9 cellular contexts compared by ENCODE assay signal in genomic region chr1:225651872-225652725, GRCh38. TPM values are rescaled to one million over a fixed set of nuclear protein-coding genes. Genes with fewer than 3 reads are reported as not detected.
DNase-seq lines count a peak whose midpoint lies in the region; ATAC-seq, FAIRE-seq and TF ChIP-seq lines count a peak whose summit lies in the region.
"Had no signal": no experiment of that assay in that cellular context is flagged by ENCODE, and none has a peak within 500 bp of the region (broad histone marks: within the 10 kb centered on the region; RNA-seq: fewer than 3 reads in every experiment).

No MANE protein-coding gene starts in this region.

- peaks cover 18% of the 10 kb centered on the region for H3K4me1 Mint-ChIP-seq in activated naive CD4-positive, alpha-beta T cell treated with anti-CD3 and anti-CD28 coated beads, Interleukin-2, amount 10 ng/mL, durations not matched to agents 7 days and 5 days

- FAIRE-seq in bronchial epithelial cell (lab: Jason Lieb, UNC), result no peak
- no peak for FAIRE-seq in GM19239 (lab: Jason Lieb, UNC)
- FAIRE-seq: GM18507 had no signal

- H3K4me1 ChIP-seq in left lung (peaks cover 15 to 25% of the 10 kb centered on the region in 2 donors), suprapubic skin (peaks cover 54% of the 10 kb centered on the region)

- peak overlapping the region; percentile 79 for H3K4me3 Mint-ChIP-seq in activated naive CD4-positive, alpha-beta T cell treated with anti-CD3 and anti-CD28 coated beads, Interleukin-2, amount 10 ng/mL, durations not matched to agents 7 days and 5 days

- 2% methylated on average over 37 of the region's 45 CpGs for WGBS in suprapubic skin

- H3K9me3 ChIP-seq in left lung, result no peaks in the 10 kb centered on the region
- H3K9me3 ChIP-seq in suprapubic skin, result no peaks in the 10 kb centered on the region

- H3K4me3 ChIP-seq in bronchial epithelial cell (ENCODE audit: low read depth, low read length), result peak overlapping the region; percentile 93
- H3K4me3 ChIP-seq in left lung, result peak overlapping the region; percentile 68 to 90
- peak overlapping the region; percentile 97 for H3K4me3 ChIP-seq in suprapubic skin

- H3K36me3 ChIP-seq in bronchial epithelial cell (ENCODE audit: control insufficient read depth, insufficient read depth, low read length), result no peaks in the 10 kb centered on the region
- H3K36me3 ChIP-seq in left lung, result no peaks in the 10 kb centered on the region
- H3K36me3 ChIP-seq in suprapubic skin, result no peaks in the 10 kb centered on the region

- ATAC-seq in activated naive CD4-positive, alpha-beta T cell treated with anti-CD3 and anti-CD28 coated beads, Interleukin-2, amount 50 U/mL, for 72 hours, result no peak
- ATAC-seq in left lung, result peak; percentile 4
- no peak for ATAC-seq in HG03520 (IDR thresholded peaks at IDR 0.05; ENCODE audit: unreplicated experiment)

- DNase-seq in activated naive CD4-positive, alpha-beta T cell treated with anti-CD3 and anti-CD28 coated beads, Interleukin-2, amount 10 ng/mL, durations not matched to agents 7 days and 5 days, result no peak
- DNase-seq in activated naive CD4-positive, alpha-beta T cell treated with anti-CD3 and anti-CD28 coated beads, Interleukin-2, amount 50 U/mL, for 72 hours (ENCODE audit: low spot score in 2 of 2), result no peak
- DNase-seq in NCI-H524 (lab: John Stamatoyannopoulos, UW) (peak; percentile 27 to 78), bronchial epithelial cell (ENCODE audit: low read depth) (peak; percentile 23), left lung (no peak), suprapubic skin (ENCODE audit: low spot score in 2 of 2) (no peak), GM19239 (ENCODE audit: insufficient read length, low spot score) (no peak)

- H3K27ac Mint-ChIP-seq in activated naive CD4-positive, alpha-beta T cell treated with anti-CD3 and anti-CD28 coated beads, Interleukin-2, amount 10 ng/mL, durations not matched to agents 7 days and 5 days, result no peak overlapping the region
- H3K27ac Mint-ChIP-seq in activated naive CD4-positive, alpha-beta T cell treated with anti-CD3 and anti-CD28 coated beads, Interleukin-2, amount 50 U/mL, for 72 hours, result peak overlapping the region in 1 of 2 donors; percentile 88

- no peaks in the 10 kb centered on the region for H3K9me3 Mint-ChIP-seq in activated naive CD4-positive, alpha-beta T cell treated with anti-CD3 and anti-CD28 coated beads, Interleukin-2, amount 10 ng/mL, durations not matched to agents 7 days and 5 days
- no peaks in the 10 kb centered on the region for H3K9me3 Mint-ChIP-seq in activated naive CD4-positive, alpha-beta T cell treated with anti-CD3 and anti-CD28 coated beads, Interleukin-2, amount 50 U/mL, for 72 hours

- H3K27ac ChIP-seq in left lung (peak overlapping the region; percentile 85 to 91), suprapubic skin (peak overlapping the region; percentile 93)

- H3K36me3 Mint-ChIP-seq in activated naive CD4-positive, alpha-beta T cell treated with anti-CD3 and anti-CD28 coated beads, Interleukin-2, amount 10 ng/mL, durations not matched to agents 7 days and 5 days, result peaks cover 3% of the 10 kb centered on the region
- H3K36me3 Mint-ChIP-seq in activated naive CD4-positive, alpha-beta T cell treated with anti-CD3 and anti-CD28 coated beads, Interleukin-2, amount 50 U/mL, for 72 hours, result peaks cover 7% of the 10 kb centered on the region in 2 donors

- TF ChIP-seq CTCF in bronchial epithelial cell (IDR thresholded peaks at IDR 0.05; ENCODE audit: insufficient read depth, low read length, severe bottlenecking) (no peak), left lung (IDR thresholded peaks at IDR 0.05) (no peak), suprapubic skin (IDR thresholded peaks at IDR 0.05) (no peak)

- CTCF ChIA-PET in activated naive CD4-positive, alpha-beta T cell treated with anti-CD3 and anti-CD28 coated beads, Interleukin-2, amount 10 ng/mL, durations not matched to agents 7 days and 5 days (lab: Charles Lee), result no interaction called here

- H3K27me3 ChIP-seq in bronchial epithelial cell (ENCODE audit: control insufficient read depth, insufficient read depth, low read length) (no peaks in the 10 kb centered on the region), left lung (peaks cover 0 to 59% of the 10 kb centered on the region in 2 donors), suprapubic skin (no peaks in the 10 kb centered on the region)

- H3K27me3 Mint-ChIP-seq in activated naive CD4-positive, alpha-beta T cell treated with anti-CD3 and anti-CD28 coated beads, Interleukin-2, amount 10 ng/mL, durations not matched to agents 7 days and 5 days, result peaks cover 63% of the 10 kb centered on the region

- intact Hi-C loops in left lung (cut with DNase I), result loop anchor here in 1 of 2 donors (10.0 kb wide), 1 partner anchor 113 kb away; no protein-coding TSS in a partner anchor

- TF ChIP-seq EP300 in suprapubic skin (IDR thresholded peaks at IDR 0.05), result no peak

- TF ChIP-seq POLR2A in suprapubic skin (IDR thresholded peaks at IDR 0.05), result no peak

RNA-seq across cellular contexts. Expression of gene ENAH, which starts 0.8 kb away (rescaled TPM):
- total RNA-seq in activated naive CD4-positive, alpha-beta T cell treated with anti-CD3 and anti-CD28 coated beads, Interleukin-2, amount 50 U/mL, for 72 hours, result under 1 TPM; 0.09 to 0.89 TPM
- 50.0 and 101 TPM in 2 replicates for total RNA-seq in bronchial epithelial cell
- total RNA-seq in left lung, result 100 to 1,000 TPM; 106 to 142 TPM
- 10 to 100 TPM; 33.5 to 44.6 (median 41.8) TPM for total RNA-seq in suprapubic skin

Comparison
In these comparisons a context has a peak if more than half of its experiments do, and no peak if none do; other contexts are left out.
1. DNase-seq: peak in NCI-H524 (2 of 2) and bronchial epithelial cell (single experiment); none in activated naive CD4-positive, alpha-beta T cell treated with anti-CD3 and anti-CD28 coated beads, Interleukin-2, amount 10 ng/mL, durations not matched to agents 7 days and 5 days (single experiment), activated naive CD4-positive, alpha-beta T cell treated with anti-CD3 and anti-CD28 coated beads, Interleukin-2, amount 50 U/mL, for 72 hours (0 of 2), left lung (0 of 2), suprapubic skin (0 of 2) and GM19239 (single experiment).
2. RNA of gene ENAH, which starts 0.8 kb away (total RNA-seq): 106 to 142 TPM in left lung, 50.0 to 101 TPM in bronchial epithelial cell and 33.5 to 44.6 TPM in suprapubic skin; 0.09 to 0.89 TPM in activated naive CD4-positive, alpha-beta T cell treated with anti-CD3 and anti-CD28 coated beads, Interleukin-2, amount 50 U/mL, for 72 hours; every median in the first group is over 10 times any median in the second.
3. Peak in every context shown above with its lines, with median percentiles within 50 percentile points of each other: H3K4me3 ChIP-seq.